Comparison of ENCODE assay signal across 8 cellular contexts in the genomic region with DNA sequence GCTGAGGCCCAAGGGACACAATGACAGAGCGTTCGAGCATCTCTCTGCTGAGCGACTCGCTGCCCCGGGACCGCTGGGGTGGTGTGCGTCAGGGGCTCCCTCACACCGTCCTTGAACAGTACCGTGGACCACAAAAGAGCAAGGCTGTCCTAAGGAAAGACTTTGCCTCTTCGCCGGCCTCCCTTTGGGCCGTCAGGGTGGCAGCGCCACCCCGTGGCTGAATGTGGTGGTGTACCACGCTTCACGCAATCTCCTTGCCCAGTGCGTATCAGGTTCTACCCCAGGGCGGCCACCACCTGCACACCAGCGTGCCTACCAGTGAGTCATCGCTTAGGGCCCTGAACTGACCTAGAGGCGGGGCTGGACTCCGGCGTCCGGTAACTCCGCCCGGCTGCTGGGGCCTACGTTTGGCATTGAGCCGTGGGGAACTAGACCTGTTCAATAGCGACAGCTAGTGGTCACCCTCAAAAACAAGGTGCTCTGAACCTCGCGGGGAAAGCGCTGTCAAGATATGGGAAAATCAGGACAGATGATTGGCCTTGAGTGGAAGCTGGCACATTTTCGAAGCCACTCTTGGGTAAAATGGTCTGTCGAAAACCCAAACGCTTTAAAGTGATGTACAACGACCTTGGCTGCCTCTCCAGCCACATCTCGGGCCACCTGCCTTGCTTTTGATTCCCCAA. TPM values are rescaled to one million over a fixed set of nuclear protein-coding genes. Genes with fewer than 3 reads are reported as not detected.
DNase-seq lines count a peak whose midpoint lies in the region; FAIRE-seq and TF ChIP-seq lines count a peak whose summit lies in the region.

No MANE protein-coding gene starts in this region.

- no peaks in the 10 kb centered on the region for H3K9me1 ChIP-seq in keratinocyte (ENCODE audit: control insufficient read depth, extremely low read depth, insufficient read depth, low read length)

- H3K4me1 ChIP-seq in GM23248 (ENCODE audit: insufficient read depth) (peaks cover 9% of the 10 kb centered on the region; the same call in 1 of the 2 replicates), Karpas-422 (ENCODE audit: low read length) (peaks cover 7% of the 10 kb centered on the region; the same call in 1 of the 2 replicates), keratinocyte (ENCODE audit: control insufficient read depth, extremely low read depth, insufficient read depth, low read length) (peaks cover 10% of the 10 kb centered on the region)

- WGBS in GM23248 (ENCODE audit: low coverage in 1 of 2, low lambda C conversion rate in 2 of 2, missing lambda C conversion rate in 2 of 2), 2 experiments, result 15 to 22% methylated on average over 32 to 37 of the region's 37 CpGs

- H3F3A ChIP-seq in GM23248 (ENCODE audit: insufficient read depth), result peaks cover 7% of the 10 kb centered on the region; the same call in 1 of the 2 replicates

- H3K27me3 ChIP-seq in GM23248 (replicated peaks; ENCODE audit: insufficient read depth), result no peaks in the 10 kb centered on the region
- no peaks in the 10 kb centered on the region for H3K27me3 ChIP-seq in Karpas-422 (ENCODE audit: low read length)
- no peaks in the 10 kb centered on the region for H3K27me3 ChIP-seq in keratinocyte (ENCODE audit: control insufficient read depth, extremely low read depth, insufficient read depth, low read length)

- in situ Hi-C loops in GM23248 (cut with MboI), result no loop called here

- no peaks in the 10 kb centered on the region for H3K9me3 ChIP-seq in GM23248 (ENCODE audit: low read depth)
- H3K9me3 ChIP-seq in Karpas-422 (ENCODE audit: low read length), result no peaks in the 10 kb centered on the region
- H3K9me3 ChIP-seq in keratinocyte (ENCODE audit: control insufficient read depth, low read depth, low read length), result no peaks in the 10 kb centered on the region

- TF ChIP-seq CTCF in keratinocyte (optimal IDR thresholded peaks at IDR 0.05 in 1 of 3, IDR thresholded peaks at IDR 0.05 in 1 of 3, conservative IDR thresholded peaks at IDR 0.05 in 1 of 3; ENCODE audit: extremely low read depth in 1 of 3, insufficient read depth in 2 of 3, low read length in 3 of 3), result peak; percentile 91 to 97 (median 93)

- H3K4me2 ChIP-seq in GM23248 (ENCODE audit: unreplicated experiment), result peak overlapping the region; percentile 53
- peak overlapping the region; percentile 47 for H3K4me2 ChIP-seq in Karpas-422 (ENCODE audit: low read depth, low read length, poor library complexity, severe bottlenecking)
- peak overlapping the region; percentile 59 for H3K4me2 ChIP-seq in keratinocyte (ENCODE audit: control insufficient read depth, extremely low read depth, insufficient read depth, low read depth, low read length)

- DNase-seq in EH (ENCODE audit: low read depth) (peak; percentile 88), GM23248 (peak; percentile 91), Karpas-422 (peak; percentile 92), keratinocyte (ENCODE audit: low read depth, low spot score) (peak; percentile 99), NCI-H510A (lab: John Stamatoyannopoulos, UW) (no peak)
- DNase-seq in activated CD4-positive, CD25-positive, alpha-beta regulatory T cell (lab: John Stamatoyannopoulos, UW), result peak; percentile 61 to 79 (median 67)
- peak; percentile 76 for DNase-seq in central memory CD4-positive, alpha-beta T cell
- DNase-seq in stimulated activated CD4-positive, alpha-beta T cell treated with anti-CD3 and anti-CD28 coated beads, Interleukin-12 subunit alpha, Interleukin-12 subunit beta, amount 100 ng/mL, for 48 hours (ENCODE audit: low read depth in 2 of 3, low spot score in 1 of 3), result peak; percentile 89 to 95 (median 90)

- H3K9ac ChIP-seq in GM23248 (no peak overlapping the region), Karpas-422 (ENCODE audit: low read length) (peak overlapping the region; percentile 36; the same call in 1 of the 2 replicates), keratinocyte (ENCODE audit: control insufficient read depth, extremely low read depth, insufficient read depth, low read length) (peak overlapping the region; percentile 39)

- H3K27ac ChIP-seq in GM23248 (no peak overlapping the region), Karpas-422 (ENCODE audit: low read length) (no peak overlapping the region), keratinocyte (ENCODE audit: control insufficient read depth, insufficient read depth, low read length) (no peak overlapping the region)

- H3K9me2 ChIP-seq in GM23248 (ENCODE audit: insufficient read depth) (no peaks in the 10 kb centered on the region), Karpas-422 (replicated peaks; ENCODE audit: insufficient read depth, low read length) (no peaks in the 10 kb centered on the region)

- H3K79me2 ChIP-seq in GM23248 (ENCODE audit: insufficient read depth) (no peaks in the 10 kb centered on the region), Karpas-422 (ENCODE audit: low read length) (no peaks in the 10 kb centered on the region), keratinocyte (ENCODE audit: control insufficient read depth, insufficient read depth, low read length) (no peaks in the 10 kb centered on the region)

- peak overlapping the region; percentile 45 for H3K4me3 ChIP-seq in GM23248
- no peak overlapping the region; the same call in 1 of the 2 replicates for H3K4me3 ChIP-seq in Karpas-422 (ENCODE audit: low read length)
- H3K4me3 ChIP-seq in keratinocyte (ENCODE audit: control insufficient read depth in 2 of 3, extremely low read depth in 1 of 3, insufficient read depth in 2 of 3, low read depth in 1 of 3, low read length in 3 of 3), result peak overlapping the region in 1 of 3 experiments; percentile 18

- FAIRE-seq in keratinocyte (lab: Jason Lieb, UNC), result peak; percentile 93

- H2AFZ ChIP-seq in GM23248, result peak overlapping the region; percentile 48; the same call in 1 of the 2 replicates
- H2AFZ ChIP-seq in Karpas-422 (ENCODE audit: low read length), result peak overlapping the region; percentile 66; the same call in 1 of the 2 replicates
- H2AFZ ChIP-seq in keratinocyte (ENCODE audit: control insufficient read depth, low read length), result peak overlapping the region; percentile 74

- H4K20me1 ChIP-seq in GM23248 (ENCODE audit: insufficient read depth) (no peaks in the 10 kb centered on the region), Karpas-422 (ENCODE audit: insufficient read depth, low read depth, low read length) (no peaks in the 10 kb centered on the region), keratinocyte (ENCODE audit: control insufficient read depth, extremely low read depth, insufficient read depth, low read length) (no peaks in the 10 kb centered on the region)

- dilution Hi-C loops in keratinocyte (cut with MboI; ENCODE audit: extremely low pct_ligation_motif_present, low sequenced_read_pairs), result no loop called here

- H3K36me3 ChIP-seq in GM23248 (ENCODE audit: low read depth) (no peaks in the 10 kb centered on the region), Karpas-422 (ENCODE audit: insufficient read depth, low read length) (no peaks in the 10 kb centered on the region), keratinocyte (ENCODE audit: control insufficient read depth in 2 of 2, extremely low read depth in 1 of 2, insufficient read depth in 2 of 2, low read length in 2 of 2) (no peaks in the 10 kb centered on the region)

RNA-seq across cellular contexts. Expression of a gene that starts 8.1 kb away (rescaled TPM):
- not detected in 2 replicates for total RNA-seq in GM23248 (2014; rRNA removed; shearing (Covaris generic))
- polyA plus RNA-seq in GM23248 (2016; fragmentation: Nextera tagmentation; extraction: Ambion mirVana) (0.25 TPM in 1 of 2 replicates, not detected in the other), keratinocyte (0.08 to 0.16 TPM in 2 of 3 replicates, not detected in the other)
- 1.6 and 3.5 TPM in 2 replicates for total RNA-seq in Karpas-422 (2014; rRNA removed; shearing (Covaris generic); ENCODE audit: low replicate concordance)
- polyA plus RNA-seq in keratinocyte (2011; ENCODE audit: low read depth), result not detected
- polyA plus RNA-seq in keratinocyte (2011; cell fraction: cytosol; rRNA removed), result not detected in 2 replicates
- polyA plus RNA-seq in keratinocyte (2011; cell fraction: nucleus; rRNA removed), result 0.05 and 0.10 TPM in 2 replicates
- polyA plus RNA-seq in keratinocyte (2012; ENCODE audit: low replicate concordance), result 3.2 and 4.7 TPM in 2 replicates
- polyA minus RNA-seq in keratinocyte, result 0.19 TPM in 1 of 3 replicates, not detected in the others
- not detected for polyA minus RNA-seq in keratinocyte (2011; cell fraction: cytosol; rRNA and poly(A)+ RNA removed)
- 2.0 and 2.9 TPM in 2 replicates for polyA minus RNA-seq in keratinocyte (2011; cell fraction: nucleus; rRNA and poly(A)+ RNA removed)

RNA-seq across cellular contexts. Expression of a gene that starts 36.6 kb away (rescaled TPM):
- 2.1 and 2.3 TPM in 2 replicates for total RNA-seq in GM23248 (2014; rRNA removed; shearing (Covaris generic))
- 1.4 and 1.5 TPM in 2 replicates for polyA plus RNA-seq in GM23248 (2016; fragmentation: Nextera tagmentation; extraction: Ambion mirVana)
- total RNA-seq in Karpas-422 (2014; rRNA removed; shearing (Covaris generic); ENCODE audit: low replicate concordance), result 3.2 and 4.0 TPM in 2 replicates
- polyA plus RNA-seq in keratinocyte, result 48.0 to 65.6 TPM (median 58.1 TPM) in 3 replicates
- 13.4 TPM for polyA plus RNA-seq in keratinocyte (2011; ENCODE audit: low read depth)
- polyA plus RNA-seq in keratinocyte (2011; cell fraction: cytosol; rRNA removed), result 37.2 and 60.6 TPM in 2 replicates
- polyA plus RNA-seq in keratinocyte (2011; cell fraction: nucleus; rRNA removed), result 172 and 177 TPM in 2 replicates
- 29.2 and 42.2 TPM in 2 replicates for polyA plus RNA-seq in keratinocyte (2012; ENCODE audit: low replicate concordance)
- 43.4 to 157 TPM (median 123 TPM) in 3 replicates for polyA minus RNA-seq in keratinocyte
- 35.1 TPM for polyA minus RNA-seq in keratinocyte (2011; cell fraction: cytosol; rRNA and poly(A)+ RNA removed)
- polyA minus RNA-seq in keratinocyte (2011; cell fraction: nucleus; rRNA and poly(A)+ RNA removed), result 215 and 523 TPM in 2 replicates

RNA-seq across cellular contexts. Expression of a gene that starts 43.1 kb away (rescaled TPM):
- 0.54 TPM in 1 of 2 replicates, not detected in the other for total RNA-seq in GM23248 (2014; rRNA removed; shearing (Covaris generic))
- polyA plus RNA-seq in GM23248 (2016; fragmentation: Nextera tagmentation; extraction: Ambion mirVana) (1.0 and 1.8 TPM in 2 replicates), keratinocyte (2.7 to 7.4 TPM (median 3.4 TPM) in 3 replicates)
- total RNA-seq in Karpas-422 (2014; rRNA removed; shearing (Covaris generic); ENCODE audit: low replicate concordance), result not detected in 2 replicates
- polyA plus RNA-seq in keratinocyte (2011; ENCODE audit: low read depth), result 1.0 TPM
- 1.3 and 1.9 TPM in 2 replicates for polyA plus RNA-seq in keratinocyte (2011; cell fraction: cytosol; rRNA removed)
- polyA plus RNA-seq in keratinocyte (2011; cell fraction: nucleus; rRNA removed), result 3.9 and 4.0 TPM in 2 replicates
- polyA plus RNA-seq in keratinocyte (2012; ENCODE audit: low replicate concordance), result 1.4 and 5.4 TPM in 2 replicates
- polyA minus RNA-seq in keratinocyte, result 0.22 to 1.7 TPM in 2 of 3 replicates, not detected in the other
- polyA minus RNA-seq in keratinocyte (2011; cell fraction: cytosol; rRNA and poly(A)+ RNA removed), result not detected
- 0.84 and 3.9 TPM in 2 replicates for polyA minus RNA-seq in keratinocyte (2011; cell fraction: nucleus; rRNA and poly(A)+ RNA removed)

RNA-seq across cellular contexts. Expression of a gene that starts 58.2 kb away (rescaled TPM):
- 1.3 and 1.6 TPM in 2 replicates for total RNA-seq in GM23248 (2014; rRNA removed; shearing (Covaris generic))
- 0.84 and 0.86 TPM in 2 replicates for polyA plus RNA-seq in GM23248 (2016; fragmentation: Nextera tagmentation; extraction: Ambion mirVana)
- 0.36 TPM in 1 of 2 replicates, not detected in the other for total RNA-seq in Karpas-422 (2014; rRNA removed; shearing (Covaris generic); ENCODE audit: low replicate concordance)
- 467 to 800 TPM (median 476 TPM) in 3 replicates for polyA plus RNA-seq in keratinocyte
- polyA plus RNA-seq in keratinocyte (2011; ENCODE audit: low read depth), result 132 TPM
- polyA plus RNA-seq in keratinocyte (2011; cell fraction: cytosol; rRNA removed), result 474 and 569 TPM in 2 replicates
- polyA plus RNA-seq in keratinocyte (2011; cell fraction: nucleus; rRNA removed), result 961 and 1,086 TPM in 2 replicates
- polyA plus RNA-seq in keratinocyte (2012; ENCODE audit: low replicate concordance), result 254 and 343 TPM in 2 replicates
- 820 to 2,146 TPM (median 1,294 TPM) in 3 replicates for polyA minus RNA-seq in keratinocyte
- 651 TPM for polyA minus RNA-seq in keratinocyte (2011; cell fraction: cytosol; rRNA and poly(A)+ RNA removed)
- polyA minus RNA-seq in keratinocyte (2011; cell fraction: nucleus; rRNA and poly(A)+ RNA removed), result 976 and 1,920 TPM in 2 replicates
